In genomic region chr1:46114925-46115603, GRCh38 we compare ENCODE assay signal across 1 cellular context.
TF ChIP-seq lines count a peak whose summit lies in the region.

No MANE protein-coding gene starts in this region.

TF ChIP-seq in H1, 55 proteins besides CTCF, POLR2A, EP300 and RAD21:
- no peak for TF ChIP-seq RXRA (IDR thresholded peaks at IDR 0.05; ENCODE audit: insufficient read depth, low read depth, low read length)
- TF ChIP-seq YY1 (IDR thresholded peaks at IDR 0.05; ENCODE audit: low read depth, low read length) = peak; percentile 60; the same call in 1 of the 2 replicates
